In genomic region chr9:77826116-77826515, GRCh38 we compare ENCODE assay signal across 20 cellular contexts.
DNase-seq lines count a peak whose midpoint lies in the region; ATAC-seq, FAIRE-seq and TF ChIP-seq lines count a peak whose summit lies in the region.
"Had no signal": no experiment of that assay in that cellular context is flagged by ENCODE, and none has a peak within 500 bp of the region (broad histone marks: within the 10 kb centered on the region; RNA-seq: fewer than 3 reads in every experiment).

No MANE protein-coding gene starts in this region.

- H3K27ac Mint-ChIP-seq in astrocyte (ENCODE audit: unreplicated experiment) (no peak overlapping the region), CD14-positive monocyte (peak overlapping the region in 1 of 7 donors; percentile 21)
- H3K27ac Mint-ChIP-seq: CD8-positive, alpha-beta T cell; HFFc6; IgD-negative memory B cell had no signal

- H3K4me1 Mint-ChIP-seq in astrocyte (ENCODE audit: low read depth, unreplicated experiment) (peaks cover 11% of the 10 kb centered on the region), CD14-positive monocyte (peaks cover 15% of the 10 kb centered on the region)

- no peak overlapping the region for H3K4me3 ChIP-seq in BLaER1
- H3K4me3 ChIP-seq in astrocyte (ENCODE audit: insufficient read depth, low read depth, low read length) = no peak overlapping the region

- no peak overlapping the region for H2AFZ ChIP-seq in astrocyte (ENCODE audit: low read depth, low read length)

- no peak for FAIRE-seq in astrocyte (lab: Jason Lieb, UNC)
- FAIRE-seq: G401.6, GM12891, GM18507, HTR-8/SVneo had no signal

- H3K36me3 ChIP-seq in BLaER1 = no peaks in the 10 kb centered on the region
- peaks cover 31% of the 10 kb centered on the region for H3K36me3 ChIP-seq in KOPT-K1 (ENCODE audit: insufficient read depth, low read length)
- no peaks in the 10 kb centered on the region for H3K36me3 ChIP-seq in astrocyte (ENCODE audit: insufficient read depth, low read length)

- H3K9me3 Mint-ChIP-seq in astrocyte (ENCODE audit: unreplicated experiment) (no peaks in the 10 kb centered on the region), CD14-positive monocyte (no peaks in the 10 kb centered on the region)
- H3K9me3 Mint-ChIP-seq: CD8-positive, alpha-beta T cell; HFFc6; IgD-negative memory B cell had no signal

- H4K20me1 ChIP-seq in BLaER1 = no peaks in the 10 kb centered on the region
- H4K20me1 ChIP-seq in astrocyte (ENCODE audit: insufficient read depth, low read length) = peaks cover 13% of the 10 kb centered on the region

- H3K9ac ChIP-seq in BLaER1 (no peak overlapping the region), astrocyte (ENCODE audit: low read length) (no peak overlapping the region)

- no peaks in the 10 kb centered on the region for H3K27me3 Mint-ChIP-seq in astrocyte (ENCODE audit: low read depth, unreplicated experiment)
- H3K27me3 Mint-ChIP-seq in CD14-positive monocyte (ENCODE audit: low read depth in 3 of 3) = peaks cover 0 to 2% (median 0%) of the 10 kb centered on the region in 3 donors
- H3K27me3 Mint-ChIP-seq: IgD-negative memory B cell had no signal

- H3K4me2 ChIP-seq in BLaER1 (peak overlapping the region; percentile 51; the same call in 1 of the 2 replicates), astrocyte (ENCODE audit: low read length) (peak overlapping the region; percentile 43)

- H3K36me3 Mint-ChIP-seq in astrocyte (ENCODE audit: low read depth, unreplicated experiment) (peaks cover 4% of the 10 kb centered on the region), CD14-positive monocyte (peaks cover 22 to 27% of the 10 kb centered on the region in 2 donors)
- H3K36me3 Mint-ChIP-seq: IgD-negative memory B cell had no signal

- H3K4me3 Mint-ChIP-seq in astrocyte (ENCODE audit: unreplicated experiment) = no peak overlapping the region
- H3K4me3 Mint-ChIP-seq in CD14-positive monocyte = no peak overlapping the region
- H3K4me3 Mint-ChIP-seq: CD8-positive, alpha-beta T cell; HFFc6; IgD-negative memory B cell had no signal

- intact Hi-C loops in CD14-positive monocyte (cut with micrococcal nuclease) = no loop called here

- peaks cover 5% of the 10 kb centered on the region for H3K79me2 ChIP-seq in astrocyte (ENCODE audit: insufficient read depth, low read length)

- H3K27ac ChIP-seq in BLaER1 (no peak overlapping the region), KOPT-K1 (ENCODE audit: low read depth, low read length, poor library complexity, severe bottlenecking) (peak overlapping the region; percentile 10), astrocyte (ENCODE audit: low read depth, low read length) (peak overlapping the region; percentile 45)

- H3K9me3 ChIP-seq in BLaER1 = no peaks in the 10 kb centered on the region
- no peaks in the 10 kb centered on the region for H3K9me3 ChIP-seq in KOPT-K1 (ENCODE audit: insufficient read depth, low read length, poor library complexity, severe bottlenecking)
- H3K9me3 ChIP-seq in astrocyte (ENCODE audit: insufficient read depth, low read depth, low read length) = no peaks in the 10 kb centered on the region
- H3K9me3 ChIP-seq: BE2C had no signal

- no peak for ATAC-seq in GM18868 (IDR thresholded peaks at IDR 0.05; ENCODE audit: unreplicated experiment)
- ATAC-seq: CD8-positive, alpha-beta T cell; HCT116 had no signal

- DNase-seq in astrocyte (ENCODE audit: low read depth) (no peak), HK-2 (ENCODE audit: unreplicated experiment) (no peak), CD14-positive monocyte (ENCODE audit: low spot score) (no peak)
- DNase-seq: ACHN; BE2C; CD8-positive, alpha-beta T cell; COR-L47; GOT3; H7; HFFc6; KG1 had no signal

- no peak for TF ChIP-seq CTCF in astrocyte (IDR thresholded peaks at IDR 0.05; ENCODE audit: insufficient read depth, low read depth, low read length)
- TF ChIP-seq CTCF in CD14-positive monocyte (IDR thresholded peaks at IDR 0.05) = no peak

- peaks cover 38% of the 10 kb centered on the region for H3K4me1 ChIP-seq in BLaER1
- H3K4me1 ChIP-seq in astrocyte (ENCODE audit: insufficient read depth, low read length) = peaks cover 11% of the 10 kb centered on the region

- H3K27me3 ChIP-seq in BLaER1 (no peaks in the 10 kb centered on the region), astrocyte (ENCODE audit: insufficient read depth, low read length) (no peaks in the 10 kb centered on the region)
- H3K27me3 ChIP-seq: BE2C had no signal
